In the genomic region with DNA sequence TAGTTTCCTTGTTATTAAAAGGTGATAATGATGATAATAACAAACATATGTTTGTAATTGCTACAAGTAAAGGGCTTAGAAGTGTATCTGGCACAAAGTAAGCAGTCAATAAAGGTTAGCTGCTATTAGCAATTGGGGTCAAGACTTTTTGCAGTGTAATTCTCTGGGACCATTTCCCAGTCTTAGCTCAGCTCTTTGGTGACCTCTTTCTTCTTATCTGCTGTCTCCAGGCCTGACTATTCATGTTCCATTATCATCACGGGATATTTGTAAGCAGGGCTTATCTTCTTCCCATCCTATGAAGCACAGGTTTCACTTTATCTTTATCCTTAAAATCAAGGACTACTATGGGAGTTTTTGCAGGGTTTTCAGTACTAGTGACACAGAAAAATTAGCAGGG, we compare ENCODE assay signal across 9 cellular contexts.
A peak's percentile ranks its signal among the peaks of the same experiment; 100 is the strongest.
DNase-seq lines count a peak whose midpoint lies in the region; ATAC-seq and TF ChIP-seq lines count a peak whose summit lies in the region.
"Had no signal": no experiment of that assay in that cellular context is flagged by ENCODE, and none has a peak within 500 bp of the region (broad histone marks: within the 10 kb centered on the region; RNA-seq: fewer than 3 reads in every experiment).

No MANE protein-coding gene starts in this region.

- ATAC-seq in SK-N-SH treated with all-trans-retinoic acid at 6 μM for 48 hours (peak; percentile 47), GM21786 (IDR thresholded peaks at IDR 0.05; ENCODE audit: unreplicated experiment) (no peak)

- H3K4me3 Mint-ChIP-seq in neural crest cell, result no peak overlapping the region

- no peaks in the 10 kb centered on the region for H3K27me3 Mint-ChIP-seq in neural crest cell (ENCODE audit: low read depth)

- peaks cover 38% of the 10 kb centered on the region for H3K4me1 Mint-ChIP-seq in neural crest cell

- peaks cover 17% of the 10 kb centered on the region for H3K36me3 Mint-ChIP-seq in neural crest cell (ENCODE audit: low read depth)

- TF ChIP-seq POLR2A in erythroblast (IDR thresholded peaks at IDR 0.05; ENCODE audit: low read length), result no peak

- peak overlapping the region; percentile 81 for H3K27ac Mint-ChIP-seq in neural crest cell (ENCODE audit: unreplicated experiment)

- TF ChIP-seq CTCF in neural crest cell (conservative IDR thresholded peaks at IDR 0.05), result no peak

- H3K9me3 Mint-ChIP-seq in neural crest cell, result peaks cover 2% of the 10 kb centered on the region

- peak; percentile 15 for DNase-seq in EL
- peak; percentile 73 to 81 for DNase-seq in erythroblast (lab: John Stamatoyannopoulos, UW)
- no peak for DNase-seq in neural crest cell (ENCODE audit: low read depth, low spot score)
- no peak for DNase-seq in ecto neural progenitor cell (ENCODE audit: low spot score)
- DNase-seq in superior temporal gyrus (ENCODE audit: extremely low spot score), result no peak
- DNase-seq in medulla oblongata (ENCODE audit: extremely low spot score), result no peak
- DNase-seq: NCI-H2227 treated with DMSO at 0.1 percent for 48 hours had no signal

TF ChIP-seq in SK-N-SH treated with all-trans-retinoic acid at 6 μM for 48 hours, 23 proteins besides CTCF, POLR2A, EP300 and RAD21:
- no peak for TF ChIP-seq ZNF565 (CRISPR knock-in tag; conservative IDR thresholded peaks at IDR 0.05; ENCODE audit: low read depth)

Comparison
In these comparisons a context has a peak if more than half of its experiments do, and no peak if none do; other contexts are left out.
1. DNase-seq: peak in EL (single experiment) and erythroblast (2 of 2); none in neural crest cell (single experiment), ecto neural progenitor cell (single experiment), superior temporal gyrus (single experiment) and medulla oblongata (single experiment).